ENCODE assay signal across 17 cellular contexts in the genomic region with DNA sequence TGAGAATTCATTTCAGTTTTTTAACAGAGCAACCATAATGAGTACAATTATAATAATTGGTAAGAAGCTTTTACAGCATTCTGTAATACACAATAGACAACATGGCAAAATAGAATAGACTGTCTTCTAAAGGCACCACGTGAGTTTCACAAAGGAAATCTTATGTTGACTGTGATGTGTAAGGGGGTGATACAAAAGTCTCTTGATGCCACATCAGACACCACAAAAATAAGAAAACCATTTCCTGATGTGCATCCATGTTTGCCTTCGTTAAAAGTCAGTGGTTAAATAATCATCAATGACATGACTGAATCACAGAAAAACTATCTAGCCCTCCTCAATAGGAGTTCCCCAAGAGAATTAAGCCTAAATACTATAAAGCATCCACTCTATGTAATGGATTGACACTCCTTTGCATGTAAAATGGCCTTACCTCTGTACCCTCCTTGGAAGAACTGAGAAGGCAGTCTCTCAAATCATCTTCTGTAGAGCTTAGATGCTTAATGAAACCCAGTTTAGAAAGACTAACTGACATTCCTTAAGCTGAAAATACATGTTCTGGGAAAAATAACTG.
DNase-seq lines count a peak whose midpoint lies in the region; ATAC-seq, FAIRE-seq and TF ChIP-seq lines count a peak whose summit lies in the region.
"Had no signal": no experiment of that assay in that cellular context is flagged by ENCODE, and none has a peak within 500 bp of the region (broad histone marks: within the 10 kb centered on the region; RNA-seq: fewer than 3 reads in every experiment).

No MANE protein-coding gene starts in this region.

- TF ChIP-seq CTCF in CD4-positive, alpha-beta T cell (IDR thresholded peaks at IDR 0.05), result no peak

- H3K4me1 Mint-ChIP-seq in CD4-positive, alpha-beta T cell (ENCODE audit: low read depth), result peaks cover 51% of the 10 kb centered on the region
- peaks cover 18% of the 10 kb centered on the region for H3K4me1 Mint-ChIP-seq in T-helper 17 cell

- H3K27ac Mint-ChIP-seq in CD4-positive, alpha-beta T cell, result peak overlapping the region; percentile 80
- peak overlapping the region; percentile 53 for H3K27ac Mint-ChIP-seq in T-helper 17 cell
- H3K27ac Mint-ChIP-seq: HFFc6 had no signal

- H3K27ac ChIP-seq in CD4-positive, alpha-beta T cell (ENCODE audit: low read depth, low read length), result no peak overlapping the region
- H3K27ac ChIP-seq in cingulate gyrus (ENCODE audit: low read depth, low read length), result peak overlapping the region; percentile 44
- H3K27ac ChIP-seq: PC-9, thoracic aorta had no signal

- no peak for TF ChIP-seq POLR2A in H54 (IDR thresholded peaks at IDR 0.05; ENCODE audit: low read depth, low read length)

- no peaks in the 10 kb centered on the region for H3K9me3 Mint-ChIP-seq in CD4-positive, alpha-beta T cell
- H3K9me3 Mint-ChIP-seq: HFFc6 had no signal

- no peak for DNase-seq in CD4-positive, alpha-beta T cell
- DNase-seq in T-helper 17 cell, result no peak
- DNase-seq in NK-92 treated with Interleukin-12 subunit alpha and Interleukin-12 subunit beta, amount 100 ng/mL, for 24 hours (lab: John Stamatoyannopoulos, UW), result no peak
- no peak for DNase-seq in H54 (ENCODE audit: insufficient read length, low spot score)
- DNase-seq: amniotic stem cell; NCI-H2081 treated with DMSO at 0.1 percent for 48 hours; NCI-H526 treated with DMSO at 0.1 percent for 48 hours; PC-9; SK-N-SH; stimulated activated CD4-positive, alpha-beta T cell treated with anti-CD3 and anti-CD28 coated beads, Interleukin-4, amount 100 ng/mL, for 4 hours had no signal

- no peaks in the 10 kb centered on the region for H3K27me3 ChIP-seq in CD4-positive, alpha-beta T cell (ENCODE audit: control insufficient read depth, insufficient read depth, low read length)

- peak overlapping the region; percentile 38 for H3K4me3 Mint-ChIP-seq in CD4-positive, alpha-beta T cell
- no peak overlapping the region for H3K4me3 Mint-ChIP-seq in T-helper 17 cell
- H3K4me3 Mint-ChIP-seq: HFFc6 had no signal

- peaks cover 4% of the 10 kb centered on the region for H3K9me3 ChIP-seq in CD4-positive, alpha-beta T cell (ENCODE audit: control insufficient read depth, low read length)
- H3K9me3 ChIP-seq in T-helper 17 cell (ENCODE audit: control insufficient read depth, low read length, poor library complexity, severe bottlenecking), result no peaks in the 10 kb centered on the region
- H3K9me3 ChIP-seq: SK-N-SH had no signal

- H3K36me3 Mint-ChIP-seq in CD4-positive, alpha-beta T cell (ENCODE audit: low read depth), result peaks cover 52% of the 10 kb centered on the region
- H3K36me3 Mint-ChIP-seq in T-helper 17 cell (ENCODE audit: low read depth), result peaks cover 2% of the 10 kb centered on the region

- no peaks in the 10 kb centered on the region for H3K27me3 Mint-ChIP-seq in CD4-positive, alpha-beta T cell
- H3K27me3 Mint-ChIP-seq in T-helper 17 cell, result no peaks in the 10 kb centered on the region

- no peak for FAIRE-seq in H54 (lab: Jason Lieb, UNC)
- FAIRE-seq: frontal cortex had no signal

- peak; percentile 91 for ATAC-seq in CD4-positive, alpha-beta T cell (ENCODE audit: poor library complexity)
- ATAC-seq in GM18861 (IDR thresholded peaks at IDR 0.05; ENCODE audit: unreplicated experiment) (peak; percentile 53), T-helper 17 cell (peak; percentile 89), HG03378 (IDR thresholded peaks at IDR 0.05; ENCODE audit: unreplicated experiment) (no peak)
- ATAC-seq: left lobe of liver had no signal

- intact Hi-C loops in CD4-positive, alpha-beta T cell (cut with DNase I, micrococcal nuclease), result no loop called here

- CTCF ChIA-PET in CD4-positive, alpha-beta T cell (lab: Charles Lee), result interaction anchor here (0.6 to 1.1 kb wide), 3 partner anchors 23 to 724 kb away, joined by 3 to 4 read pairs (median 3); no protein-coding TSS in a partner anchor

- POLR2A ChIA-PET in CD4-positive, alpha-beta T cell (lab: Charles Lee), result interaction anchor here (0.7 to 2.0 kb wide), 4 partner anchors 19 to 236 kb away, joined by 3 to 4 read pairs (median 4); partner anchors contain the start of gene TNIK
